In genomic region chr1:219782311-219782710, GRCh38 we compare ENCODE assay signal across 21 cellular contexts.
"Had no signal": no experiment of that assay in that cellular context is flagged by ENCODE, and none has a peak within 500 bp of the region (broad histone marks: within the 10 kb centered on the region; RNA-seq: fewer than 3 reads in every experiment).

No MANE protein-coding gene starts in this region.

- H3K4me3 ChIP-seq: colonic mucosa, gastrocnemius medialis, heart right ventricle, ovary, right atrium auricular region, sigmoid colon, skin epidermis, thoracic aorta, transverse colon had no signal

- H3K36me3 ChIP-seq: colonic mucosa, gastrocnemius medialis, heart right ventricle, ovary, right atrium auricular region, sigmoid colon, thoracic aorta, transverse colon had no signal

- H3K27ac ChIP-seq: colonic mucosa, gastrocnemius medialis, heart right ventricle, ovary, right atrium auricular region, sigmoid colon, skin epidermis, thoracic aorta, transverse colon had no signal

- ATAC-seq: gastrocnemius medialis; heart right ventricle; natural killer cell; stimulated activated naive B cell treated with anti-CD40 and anti-IgM and Interleukin-4, amounts not matched to agents 10 μg/mL and 1 μg/mL and 100 μg/mL, for 72 hours; stimulated activated naive CD8-positive, alpha-beta T cell treated with anti-CD3 and anti-CD28 coated beads, Interleukin-15, amount 100 ng/mL, for 72 hours had no signal

- H3K27me3 ChIP-seq: colonic mucosa, gastrocnemius medialis, heart right ventricle, ovary, right atrium auricular region, sigmoid colon, transverse colon had no signal

- H3K4me1 ChIP-seq: colonic mucosa, gastrocnemius medialis, heart right ventricle, right atrium auricular region, transverse colon had no signal

- DNase-seq: colonic mucosa; effector CD8-positive, alpha-beta T cell; gastrocnemius medialis; heart right ventricle; hypothalamus; kidney glomerular epithelial cell; mammary epithelial cell; natural killer cell; nucleus accumbens; ovary; sigmoid colon; stimulated activated CD4-positive, alpha-beta T cell treated with anti-CD3 and anti-CD28 coated beads, Interleukin-2, amount 100 ng/mL, for 24 hours; stimulated activated CD4-positive, alpha-beta T cell treated with anti-CD3 and anti-CD28 coated beads, Interleukin-4, amount 100 ng/mL, for 4 hours; stimulated activated naive B cell treated with anti-CD40 and anti-IgM and Interleukin-4, amounts not matched to agents 10 μg/mL and 1 μg/mL and 100 μg/mL, for 72 hours; stimulated activated naive CD8-positive, alpha-beta T cell treated with anti-CD3 and anti-CD28 coated beads, Interleukin-15, amount 100 ng/mL, for 72 hours; substantia nigra; transverse colon had no signal

- FAIRE-seq: islet of Langerhans had no signal
